In genomic region chr12:49131973-49132461, GRCh38 we compare ENCODE assay signal across 8 cellular contexts. TPM values are rescaled to one million over a fixed set of nuclear protein-coding genes. Genes with fewer than 3 reads are reported as not detected.
A peak's percentile ranks its signal among the peaks of the same experiment; 100 is the strongest.
DNase-seq lines count a peak whose midpoint lies in the region; ATAC-seq and TF ChIP-seq lines count a peak whose summit lies in the region.

No MANE protein-coding gene starts in this region.

- no peak for TF ChIP-seq EP300 in SK-N-SH (IDR thresholded peaks at IDR 0.05; ENCODE audit: borderline replicate concordance in 1 of 2, low read depth in 1 of 2, low read length in 1 of 2)

- CTCF ChIA-PET in CD8-positive, alpha-beta T cell (lab: Charles Lee): interaction anchor here (1.3 to 4.1 kb wide), 11 partner anchors 12 to 103 kb away, joined by 3 to 55 read pairs (median 9); partner anchors contain the start of genes DHH, LMBR1L and TUBA1A
- CTCF ChIA-PET in SK-N-SH (lab: Yijun Ruan, JAX): interaction anchor here (0.8 to 7.3 kb wide), 12 partner anchors 12 to 215 kb away, joined by 3 to 69 read pairs (median 7); partner anchors contain the start of gene LMBR1L

- peaks cover 45% of the 10 kb centered on the region for H3F3A ChIP-seq in SK-N-SH (replicated peaks; ENCODE audit: insufficient read depth)

- H3K4me1 ChIP-seq in CD8-positive, alpha-beta T cell (ENCODE audit: insufficient read depth, low read length): peaks cover 25% of the 10 kb centered on the region
- H3K4me1 ChIP-seq in SK-N-SH (ENCODE audit: control insufficient read depth in 1 of 2, insufficient read depth in 2 of 2, low read depth in 1 of 2, low read length in 1 of 2): peaks cover 10 to 15% of the 10 kb centered on the region in 2 experiments; a peak in 3 of 4 replicates
- peaks cover 22% of the 10 kb centered on the region for H3K4me1 ChIP-seq in neuron (ENCODE audit: insufficient read depth, low read length)

- H3K27ac ChIP-seq in CD8-positive, alpha-beta T cell (ENCODE audit: low read depth, low read length): peak overlapping the region; percentile 96
- H3K27ac ChIP-seq in HL-60 (replicated peaks): peak overlapping the region; percentile 100
- peak overlapping the region; percentile 73 to 92 for H3K27ac ChIP-seq in SK-N-SH (ENCODE audit: low read depth in 2 of 2, low read length in 1 of 2)
- H3K27ac ChIP-seq in epithelial cell of prostate: peak overlapping the region; percentile 95

- H3K36me3 ChIP-seq in CD8-positive, alpha-beta T cell (ENCODE audit: insufficient read depth, low read length): peaks cover 9% of the 10 kb centered on the region
- H3K36me3 ChIP-seq in SK-N-SH (replicated peaks in 1 of 2; ENCODE audit: control insufficient read depth in 1 of 2, insufficient read depth in 2 of 2, low read length in 1 of 2) (peaks cover 23 to 26% of the 10 kb centered on the region in 2 experiments), neuron (ENCODE audit: insufficient read depth, low read length) (peaks cover 28% of the 10 kb centered on the region)

- peak overlapping the region; percentile 60 for H3K9ac ChIP-seq in SK-N-SH

- 20% methylated on average over 6 of the region's 6 CpGs for WGBS in SK-N-SH (ENCODE audit: low lambda C conversion rate)

- no peak for TF ChIP-seq CTCF in CD8-positive, alpha-beta T cell (IDR thresholded peaks at IDR 0.05)
- TF ChIP-seq CTCF in HL-60 (IDR thresholded peaks at IDR 0.05; ENCODE audit: insufficient read depth, low read length) (no peak), SK-N-SH (IDR thresholded peaks at IDR 0.05) (no peak)

- peak overlapping the region; percentile 68 for H3K4me2 ChIP-seq in SK-N-SH

- H3K36me3 Mint-ChIP-seq in CD8-positive, alpha-beta T cell: peaks cover 39% of the 10 kb centered on the region

- no peaks in the 10 kb centered on the region for H3K9me2 ChIP-seq in SK-N-SH

- H3K27me3 Mint-ChIP-seq in CD8-positive, alpha-beta T cell (ENCODE audit: low read depth): no peaks in the 10 kb centered on the region

- H3K79me2 ChIP-seq in SK-N-SH (ENCODE audit: insufficient read depth): peaks cover 59% of the 10 kb centered on the region

- no peaks in the 10 kb centered on the region for H3K27me3 ChIP-seq in CD8-positive, alpha-beta T cell (ENCODE audit: insufficient read depth, low read length)
- H3K27me3 ChIP-seq in HL-60 (ENCODE audit: insufficient read depth, poor library complexity, severe bottlenecking) (no peaks in the 10 kb centered on the region), SK-N-SH (ENCODE audit: insufficient read depth) (no peaks in the 10 kb centered on the region), neuron (ENCODE audit: insufficient read depth, low read length) (no peaks in the 10 kb centered on the region)

- TF ChIP-seq RAD21 in SK-N-SH (IDR thresholded peaks at IDR 0.05; ENCODE audit: low read length): no peak

- H3K9me3 Mint-ChIP-seq in CD8-positive, alpha-beta T cell: no peaks in the 10 kb centered on the region

- H3K27ac Mint-ChIP-seq in CD8-positive, alpha-beta T cell: peak overlapping the region; percentile 87

- H4K20me1 ChIP-seq in SK-N-SH (ENCODE audit: insufficient read depth): peaks cover 32% of the 10 kb centered on the region

- no peak for ATAC-seq in CD8-positive, alpha-beta T cell
- ATAC-seq in HG02981 (IDR thresholded peaks at IDR 0.05; ENCODE audit: unreplicated experiment) (no peak), GM18517 (IDR thresholded peaks at IDR 0.05; ENCODE audit: unreplicated experiment) (no peak)

- DNase-seq in CD8-positive, alpha-beta T cell: no peak
- DNase-seq in HL-60 (ENCODE audit: low read depth in 1 of 2, low spot score in 1 of 2) (peak in 1 of 2 experiments; percentile 55), SK-N-SH (no peak), epithelial cell of prostate (ENCODE audit: low read depth, low spot score) (no peak), NCI-H1930 (lab: John Stamatoyannopoulos, UW) (no peak)

- POLR2A ChIA-PET in CD8-positive, alpha-beta T cell (lab: Charles Lee): interaction anchor here (0.7 to 4.9 kb wide), 13 partner anchors 10 to 450 kb away, joined by 3 to 117 read pairs (median 5); partner anchors contain the start of genes DHH, KANSL2, LMBR1L and RHEBL1
- POLR2A ChIA-PET in SK-N-SH (lab: Yijun Ruan, JAX): interaction anchor here (1.3 to 4.8 kb wide), 9 partner anchors 11 to 235 kb away, joined by 5 to 97 read pairs (median 20); partner anchors contain the start of genes LMBR1L, RHEBL1, SPATS2 and TROAP

- H3K4me1 Mint-ChIP-seq in CD8-positive, alpha-beta T cell (ENCODE audit: low read depth): peaks cover 42% of the 10 kb centered on the region

- peak overlapping the region; percentile 91 for H3K4me3 ChIP-seq in CD8-positive, alpha-beta T cell (ENCODE audit: low read depth, low read length)
- H3K4me3 ChIP-seq in HL-60 (replicated peaks; ENCODE audit: insufficient read depth, low read length) (peak overlapping the region; percentile 42), SK-N-SH (ENCODE audit: low read depth in 2 of 2, low read length in 1 of 2) (peak overlapping the region; percentile 53 to 77), neuron (ENCODE audit: low read length) (peak overlapping the region; percentile 74)

- H3K9me3 ChIP-seq in CD8-positive, alpha-beta T cell (ENCODE audit: low read length): no peaks in the 10 kb centered on the region
- H3K9me3 ChIP-seq in SK-N-SH (no peaks in the 10 kb centered on the region), neuron (ENCODE audit: low read length) (no peaks in the 10 kb centered on the region)

- intact Hi-C loops in CD8-positive, alpha-beta T cell (cut with DNase I, micrococcal nuclease): loop anchor here (1.0 to 5.0 kb wide), 5 partner anchors 56 to 1630 kb away; partner anchors contain the start of genes ATF1 (in 1 of the 2), DDX23 (in 1 of the 2) and TROAP (in 1 of the 2)

- H2AFZ ChIP-seq in SK-N-SH (ENCODE audit: low read depth): peak overlapping the region; percentile 89
- peak overlapping the region; percentile 58 for H2AFZ ChIP-seq in neuron (ENCODE audit: low read depth, low read length)

- H3K4me3 Mint-ChIP-seq in CD8-positive, alpha-beta T cell: peak overlapping the region; percentile 83

TF ChIP-seq in SK-N-SH, 30 proteins besides CTCF, POLR2A, EP300 and RAD21:
- no peak for TF ChIP-seq CHD2 (IDR thresholded peaks at IDR 0.05; ENCODE audit: low read length, partially characterized antibody)
- no peak for TF ChIP-seq RFX5 (IDR thresholded peaks at IDR 0.05; ENCODE audit: low read length)
- no peak for TF ChIP-seq SMC3 (IDR thresholded peaks at IDR 0.05; ENCODE audit: low read depth, low read length)
- no peak for TF ChIP-seq MXI1 (IDR thresholded peaks at IDR 0.05; ENCODE audit: low read depth, low read length)
- no peak for TF ChIP-seq USF2 (IDR thresholded peaks at IDR 0.05; ENCODE audit: borderline replicate concordance, low read depth, low read length)
- TF ChIP-seq GATA2 (CRISPR knock-in tag; IDR thresholded peaks at IDR 0.05): no peak
- no peak for TF ChIP-seq FOXJ3 (CRISPR knock-in tag; IDR thresholded peaks at IDR 0.05)
- no peak for TF ChIP-seq POLR2AphosphoS5 (IDR thresholded peaks at IDR 0.05; ENCODE audit: low read depth, low read length)
- TF ChIP-seq NRF1 (IDR thresholded peaks at IDR 0.05; ENCODE audit: low read depth, low read length): no peak
- no peak for TF ChIP-seq TCF12 (IDR thresholded peaks at IDR 0.05)
- no peak for TF ChIP-seq EZH2phosphoT487 (IDR thresholded peaks at IDR 0.05; ENCODE audit: borderline replicate concordance, low read depth)
- no peak for TF ChIP-seq YY1 (IDR thresholded peaks at IDR 0.05; ENCODE audit: low read depth)
- TF ChIP-seq PBX3 (IDR thresholded peaks at IDR 0.05): no peak

RNA-seq across cellular contexts. Expression of gene TUBA1B, which starts 0.8 kb away (rescaled TPM):
- total RNA-seq in CD8-positive, alpha-beta T cell: 100 to 1,000 TPM; 103 to 105 TPM
- polyA plus RNA-seq in SK-N-SH (2012; rRNA removed): 2,454 and 2,856 TPM in 2 replicates
- polyA plus RNA-seq in SK-N-SH (2012; cell fraction: cytosol; rRNA removed): 1,826 and 2,117 TPM in 2 replicates
- polyA plus RNA-seq in SK-N-SH (2012; cell fraction: nucleus; rRNA removed): 970 and 1,206 TPM in 2 replicates

RNA-seq across cellular contexts. Expression of gene LMBR1L, which starts 21.4 kb away (rescaled TPM):
- 100 to 1,000 TPM; 464 to 497 TPM for total RNA-seq in CD8-positive, alpha-beta T cell
- polyA plus RNA-seq in SK-N-SH (2012; rRNA removed): 43.0 and 61.4 TPM in 2 replicates
- 21.9 and 25.6 TPM in 2 replicates for polyA plus RNA-seq in SK-N-SH (2012; cell fraction: cytosol; rRNA removed)
- polyA plus RNA-seq in SK-N-SH (2012; cell fraction: nucleus; rRNA removed): 223 and 317 TPM in 2 replicates

RNA-seq across cellular contexts. Expression of gene DHH, which starts 37.4 kb away (rescaled TPM):
- under 1 TPM; 0.71 to 0.78 TPM for total RNA-seq in CD8-positive, alpha-beta T cell
- polyA plus RNA-seq in SK-N-SH (2012; rRNA removed): 0.08 and 0.13 TPM in 2 replicates
- 0.03 and 0.08 TPM in 2 replicates for polyA plus RNA-seq in SK-N-SH (2012; cell fraction: cytosol; rRNA removed)
- polyA plus RNA-seq in SK-N-SH (2012; cell fraction: nucleus; rRNA removed): 0.12 and 0.14 TPM in 2 replicates

RNA-seq across cellular contexts. Expression of gene TUBA1A, which starts 56.9 kb away (rescaled TPM):
- total RNA-seq in CD8-positive, alpha-beta T cell: 100 to 1,000 TPM; 209 to 225 TPM
- polyA plus RNA-seq in SK-N-SH (2012; rRNA removed): 1,427 and 1,906 TPM in 2 replicates
- polyA plus RNA-seq in SK-N-SH (2012; cell fraction: cytosol; rRNA removed): 1,102 and 1,356 TPM in 2 replicates
- polyA plus RNA-seq in SK-N-SH (2012; cell fraction: nucleus; rRNA removed): 1,333 and 1,752 TPM in 2 replicates
